ENCODE assay signal across 1 cellular context in the genomic region with DNA sequence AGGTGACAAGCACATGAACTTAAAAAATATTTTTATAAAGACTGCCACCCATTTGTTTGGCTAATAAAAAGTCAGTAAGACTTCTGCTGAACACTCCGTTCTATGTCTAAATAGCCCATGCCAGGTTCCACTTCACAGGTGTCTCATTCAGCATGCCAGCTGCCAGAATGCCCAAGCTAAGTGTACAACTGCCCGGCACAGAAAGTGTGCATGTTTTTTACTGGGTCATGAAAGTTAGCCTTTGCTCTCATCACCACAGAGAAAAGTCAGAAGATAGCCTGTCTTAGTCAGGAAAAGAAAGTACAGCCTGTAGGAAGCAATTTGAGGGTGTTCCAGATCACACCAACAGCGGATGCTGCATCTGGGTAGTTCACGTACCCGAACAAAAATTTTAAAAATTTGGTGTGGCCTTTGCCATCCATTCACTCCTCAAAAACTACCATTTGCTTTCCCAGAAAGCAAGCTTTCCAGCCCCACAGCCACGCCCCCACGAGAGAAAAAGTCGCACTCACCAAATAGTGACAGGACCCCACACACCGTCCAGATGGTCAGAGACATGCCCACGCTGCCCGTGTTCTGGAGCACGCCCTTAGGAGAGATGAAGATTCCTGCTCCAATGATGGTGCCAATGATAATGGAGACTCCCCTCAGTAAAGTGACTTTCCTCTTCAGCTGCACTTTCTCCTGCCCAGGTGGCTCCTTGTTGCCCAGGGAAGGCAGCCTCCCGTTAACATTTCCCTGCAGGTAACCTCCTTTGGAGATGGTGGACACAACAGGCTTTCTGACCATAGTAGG.
TF ChIP-seq lines count a peak whose summit lies in the region.

No MANE protein-coding gene starts in this region.

TF ChIP-seq in GM12878, 131 proteins besides CTCF, POLR2A, EP300 and RAD21:
- TF ChIP-seq NR2C1 (IDR thresholded peaks at IDR 0.05) (no peak), EZH2 (IDR thresholded peaks at IDR 0.05; ENCODE audit: borderline replicate concordance, control insufficient read depth, low read depth, low read length) (no peak), RCOR1 (conservative IDR thresholded peaks at IDR 0.05; ENCODE audit: low read depth, low read length) (no peak), POLR2AphosphoS5 (IDR thresholded peaks at IDR 0.05; ENCODE audit: low read length) (peak; percentile 26; the same call in 1 of the 2 replicates), MEF2B (IDR thresholded peaks at IDR 0.05; ENCODE audit: partially characterized antibody, poor library complexity, severe bottlenecking) (no peak), BHLHE40 (IDR thresholded peaks at IDR 0.05; ENCODE audit: borderline replicate concordance in 1 of 2, low read depth in 2 of 2, low read length in 1 of 2) (no peak), PAX8 (IDR thresholded peaks at IDR 0.05) (no peak), SMAD5 (IDR thresholded peaks at IDR 0.05; ENCODE audit: low read depth) (0 out of 2 replicates have a peak, but pooled peaks have one; percentile 33), JUND (IDR thresholded peaks at IDR 0.05; ENCODE audit: low read depth, low read length) (no peak), IKZF2 (IDR thresholded peaks at IDR 0.05) (0 out of 4 replicates have a peak, but pooled peaks of 1 of the 2 experiments have one; percentile 3)
- TF ChIP-seq, protein P1, sequence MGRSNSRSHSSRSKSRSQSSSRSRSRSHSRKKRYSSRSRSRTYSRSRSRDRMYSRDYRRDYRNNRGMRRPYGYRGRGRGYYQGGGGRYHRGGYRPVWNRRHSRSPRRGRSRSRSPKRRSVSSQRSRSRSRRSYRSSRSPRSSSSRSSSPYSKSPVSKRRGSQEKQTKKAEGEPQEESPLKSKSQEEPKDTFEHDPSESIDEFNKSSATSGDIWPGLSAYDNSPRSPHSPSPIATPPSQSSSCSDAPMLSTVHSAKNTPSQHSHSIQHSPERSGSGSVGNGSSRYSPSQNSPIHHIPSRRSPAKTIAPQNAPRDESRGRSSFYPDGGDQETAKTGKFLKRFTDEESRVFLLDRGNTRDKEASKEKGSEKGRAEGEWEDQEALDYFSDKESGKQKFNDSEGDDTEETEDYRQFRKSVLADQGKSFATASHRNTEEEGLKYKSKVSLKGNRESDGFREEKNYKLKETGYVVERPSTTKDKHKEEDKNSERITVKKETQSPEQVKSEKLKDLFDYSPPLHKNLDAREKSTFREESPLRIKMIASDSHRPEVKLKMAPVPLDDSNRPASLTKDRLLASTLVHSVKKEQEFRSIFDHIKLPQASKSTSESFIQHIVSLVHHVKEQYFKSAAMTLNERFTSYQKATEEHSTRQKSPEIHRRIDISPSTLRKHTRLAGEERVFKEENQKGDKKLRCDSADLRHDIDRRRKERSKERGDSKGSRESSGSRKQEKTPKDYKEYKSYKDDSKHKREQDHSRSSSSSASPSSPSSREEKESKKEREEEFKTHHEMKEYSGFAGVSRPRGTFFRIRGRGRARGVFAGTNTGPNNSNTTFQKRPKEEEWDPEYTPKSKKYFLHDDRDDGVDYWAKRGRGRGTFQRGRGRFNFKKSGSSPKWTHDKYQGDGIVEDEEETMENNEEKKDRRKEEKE (IDR thresholded peaks at IDR 0.05) = no peak
- TF ChIP-seq, protein P2, sequence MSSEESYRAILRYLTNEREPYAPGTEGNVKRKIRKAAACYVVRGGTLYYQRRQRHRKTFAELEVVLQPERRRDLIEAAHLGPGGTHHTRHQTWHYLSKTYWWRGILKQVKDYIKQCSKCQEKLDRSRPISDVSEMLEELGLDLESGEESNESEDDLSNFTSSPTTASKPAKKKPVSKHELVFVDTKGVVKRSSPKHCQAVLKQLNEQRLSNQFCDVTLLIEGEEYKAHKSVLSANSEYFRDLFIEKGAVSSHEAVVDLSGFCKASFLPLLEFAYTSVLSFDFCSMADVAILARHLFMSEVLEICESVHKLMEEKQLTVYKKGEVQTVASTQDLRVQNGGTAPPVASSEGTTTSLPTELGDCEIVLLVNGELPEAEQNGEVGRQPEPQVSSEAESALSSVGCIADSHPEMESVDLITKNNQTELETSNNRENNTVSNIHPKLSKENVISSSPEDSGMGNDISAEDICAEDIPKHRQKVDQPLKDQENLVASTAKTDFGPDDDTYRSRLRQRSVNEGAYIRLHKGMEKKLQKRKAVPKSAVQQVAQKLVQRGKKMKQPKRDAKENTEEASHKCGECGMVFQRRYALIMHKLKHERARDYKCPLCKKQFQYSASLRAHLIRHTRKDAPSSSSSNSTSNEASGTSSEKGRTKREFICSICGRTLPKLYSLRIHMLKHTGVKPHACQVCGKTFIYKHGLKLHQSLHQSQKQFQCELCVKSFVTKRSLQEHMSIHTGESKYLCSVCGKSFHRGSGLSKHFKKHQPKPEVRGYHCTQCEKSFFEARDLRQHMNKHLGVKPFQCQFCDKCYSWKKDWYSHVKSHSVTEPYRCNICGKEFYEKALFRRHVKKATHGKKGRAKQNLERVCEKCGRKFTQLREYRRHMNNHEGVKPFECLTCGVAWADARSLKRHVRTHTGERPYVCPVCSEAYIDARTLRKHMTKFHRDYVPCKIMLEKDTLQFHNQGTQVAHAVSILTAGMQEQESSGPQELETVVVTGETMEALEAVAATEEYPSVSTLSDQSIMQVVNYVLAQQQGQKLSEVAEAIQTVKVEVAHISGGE (CRISPR knock-in tag; IDR thresholded peaks at IDR 0.05) = no peak
- TF ChIP-seq, protein P3, sequence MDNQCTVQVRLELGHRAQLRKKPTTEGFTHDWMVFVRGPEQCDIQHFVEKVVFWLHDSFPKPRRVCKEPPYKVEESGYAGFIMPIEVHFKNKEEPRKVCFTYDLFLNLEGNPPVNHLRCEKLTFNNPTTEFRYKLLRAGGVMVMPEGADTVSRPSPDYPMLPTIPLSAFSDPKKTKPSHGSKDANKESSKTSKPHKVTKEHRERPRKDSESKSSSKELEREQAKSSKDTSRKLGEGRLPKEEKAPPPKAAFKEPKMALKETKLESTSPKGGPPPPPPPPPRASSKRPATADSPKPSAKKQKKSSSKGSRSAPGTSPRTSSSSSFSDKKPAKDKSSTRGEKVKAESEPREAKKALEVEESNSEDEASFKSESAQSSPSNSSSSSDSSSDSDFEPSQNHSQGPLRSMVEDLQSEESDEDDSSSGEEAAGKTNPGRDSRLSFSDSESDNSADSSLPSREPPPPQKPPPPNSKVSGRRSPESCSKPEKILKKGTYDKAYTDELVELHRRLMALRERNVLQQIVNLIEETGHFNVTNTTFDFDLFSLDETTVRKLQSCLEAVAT (IDR thresholded peaks at IDR 0.05) = peak; percentile 45; the same call in 1 of the 2 replicates
- TF ChIP-seq, protein P4, sequence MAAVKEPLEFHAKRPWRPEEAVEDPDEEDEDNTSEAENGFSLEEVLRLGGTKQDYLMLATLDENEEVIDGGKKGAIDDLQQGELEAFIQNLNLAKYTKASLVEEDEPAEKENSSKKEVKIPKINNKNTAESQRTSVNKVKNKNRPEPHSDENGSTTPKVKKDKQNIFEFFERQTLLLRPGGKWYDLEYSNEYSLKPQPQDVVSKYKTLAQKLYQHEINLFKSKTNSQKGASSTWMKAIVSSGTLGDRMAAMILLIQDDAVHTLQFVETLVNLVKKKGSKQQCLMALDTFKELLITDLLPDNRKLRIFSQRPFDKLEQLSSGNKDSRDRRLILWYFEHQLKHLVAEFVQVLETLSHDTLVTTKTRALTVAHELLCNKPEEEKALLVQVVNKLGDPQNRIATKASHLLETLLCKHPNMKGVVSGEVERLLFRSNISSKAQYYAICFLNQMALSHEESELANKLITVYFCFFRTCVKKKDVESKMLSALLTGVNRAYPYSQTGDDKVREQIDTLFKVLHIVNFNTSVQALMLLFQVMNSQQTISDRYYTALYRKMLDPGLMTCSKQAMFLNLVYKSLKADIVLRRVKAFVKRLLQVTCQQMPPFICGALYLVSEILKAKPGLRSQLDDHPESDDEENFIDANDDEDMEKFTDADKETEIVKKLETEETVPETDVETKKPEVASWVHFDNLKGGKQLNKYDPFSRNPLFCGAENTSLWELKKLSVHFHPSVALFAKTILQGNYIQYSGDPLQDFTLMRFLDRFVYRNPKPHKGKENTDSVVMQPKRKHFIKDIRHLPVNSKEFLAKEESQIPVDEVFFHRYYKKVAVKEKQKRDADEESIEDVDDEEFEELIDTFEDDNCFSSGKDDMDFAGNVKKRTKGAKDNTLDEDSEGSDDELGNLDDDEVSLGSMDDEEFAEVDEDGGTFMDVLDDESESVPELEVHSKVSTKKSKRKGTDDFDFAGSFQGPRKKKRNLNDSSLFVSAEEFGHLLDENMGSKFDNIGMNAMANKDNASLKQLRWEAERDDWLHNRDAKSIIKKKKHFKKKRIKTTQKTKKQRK (IDR thresholded peaks at IDR 0.05; ENCODE audit: low read depth, low read length) = no peak
